36 cellular contexts compared by ENCODE assay signal in the genomic region with DNA sequence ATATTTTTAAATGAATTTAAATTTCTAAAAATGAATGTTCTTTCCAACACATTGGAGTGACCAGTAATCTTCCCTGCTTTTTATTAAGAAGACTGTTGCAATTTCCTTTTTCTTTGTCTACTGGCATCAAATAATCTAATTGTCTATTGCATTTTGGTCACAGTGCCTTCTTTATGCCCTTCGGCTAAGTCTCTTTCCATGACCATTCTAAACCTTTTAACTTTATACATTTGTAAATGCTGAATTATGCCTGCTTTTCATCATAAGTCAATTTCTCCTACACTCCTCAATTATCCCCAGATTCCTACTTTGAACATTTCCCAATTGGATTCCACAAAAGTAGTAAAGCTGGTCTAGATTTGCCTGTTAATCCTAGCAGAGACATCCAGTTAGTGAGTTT.
"Had no signal": no experiment of that assay in that cellular context is flagged by ENCODE, and none has a peak within 500 bp of the region (broad histone marks: within the 10 kb centered on the region; RNA-seq: fewer than 3 reads in every experiment).

No MANE protein-coding gene starts in this region.

- H3K27me3 Mint-ChIP-seq: activated naive CD4-positive, alpha-beta T cell treated with anti-CD3 and anti-CD28 coated beads, Interleukin-2, amount 10 ng/mL, durations not matched to agents 7 days and 5 days had no signal

- H3K9me3 Mint-ChIP-seq: activated naive CD4-positive, alpha-beta T cell treated with anti-CD3 and anti-CD28 coated beads for 36 hours; activated naive CD4-positive, alpha-beta T cell treated with anti-CD3 and anti-CD28 coated beads, Interleukin-2, amount 10 ng/mL, durations not matched to agents 7 days and 5 days; activated naive CD4-positive, alpha-beta T cell treated with anti-CD3 and anti-CD28 coated beads, Interleukin-2, amount 50 U/mL, for 24 hours; activated naive CD4-positive, alpha-beta T cell treated with anti-CD3 and anti-CD28 coated beads, Interleukin-2, amount 50 U/mL, for 72 hours; activated naive CD8-positive, alpha-beta T cell treated with anti-CD3 and anti-CD28 coated beads, Interleukin-2, amount 10 ng/mL, durations not matched to agents 7 days and 5 days; activated naive CD8-positive, alpha-beta T cell treated with anti-CD3 and anti-CD28 coated beads, Interleukin-2, amount 50 U/mL, for 24 hours; activated T-cell treated with anti-CD3 and anti-CD28 coated beads, Interleukin-2, amount 50 U/mL, for 4 hours; activated T-cell treated with anti-CD3 and anti-CD28 coated beads, Interleukin-2, amount 50 U/mL, for 72 hours; activated T-helper 1 cell treated with anti-CD3 and anti-CD28 coated beads, Interleukin-12 subunit alpha, Interleukin-12 subunit beta, Interleukin-2, Interleukin-4 antibody, amounts not matched to agents 30 ng/mL and 10 ng/mL and 1 ng/mL, durations not matched to agents 14 hours and 24 hours and 36 hours; central memory CD8-positive, alpha-beta T cell had no signal

- DNase-seq: activated effector memory CD4-positive, alpha-beta T cell treated with anti-CD3 and anti-CD28 coated beads, Interleukin-2, amount 50 U/mL, for 16 hours; activated effector memory CD4-positive, alpha-beta T cell treated with Interleukin-2 at 50 U/mL for 16 hours; activated gamma-delta T cell; activated gamma-delta T cell treated with Interleukin-2 at 50 U/mL for 16 hours; activated naive CD4-positive, alpha-beta T cell; activated naive CD4-positive, alpha-beta T cell treated with anti-CD3 and anti-CD28 coated beads for 36 hours; activated naive CD4-positive, alpha-beta T cell treated with anti-CD3 and anti-CD28 coated beads, Interleukin-2, amount 10 ng/mL, durations not matched to agents 7 days and 5 days; activated naive CD4-positive, alpha-beta T cell treated with anti-CD3 and anti-CD28 coated beads, Interleukin-2, amount 50 U/mL, for 16 hours; activated naive CD4-positive, alpha-beta T cell treated with Interleukin-2 at 50 U/mL for 16 hours; activated naive CD8-positive, alpha-beta T cell treated with anti-CD3 and anti-CD28 coated beads for 36 hours; activated naive CD8-positive, alpha-beta T cell treated with anti-CD3 and anti-CD28 coated beads, Interleukin-2, amount 10 ng/mL, durations not matched to agents 7 days and 5 days; activated naive CD8-positive, alpha-beta T cell treated with anti-CD3 and anti-CD28 coated beads, Interleukin-2, amount 50 U/mL, for 24 hours; activated T-cell treated with anti-CD3 and anti-CD28 coated beads, Interleukin-2, amount 50 U/mL, for 4 hours; activated T-cell treated with anti-CD3 and anti-CD28 coated beads, Interleukin-2, amount 50 U/mL, for 48 hours; activated T-cell treated with anti-CD3 and anti-CD28 coated beads, Interleukin-2, amount 50 U/mL, for 72 hours; adrenal gland; amniotic stem cell; amygdala; anterior cingulate cortex; aorta; body of pancreas; brain microvascular endothelial cell; caudate nucleus; central memory CD4-positive, alpha-beta T cell; cerebellar nuclear complex had no signal

- H3K4me3 Mint-ChIP-seq: activated naive CD4-positive, alpha-beta T cell treated with anti-CD3 and anti-CD28 coated beads for 36 hours; activated naive CD4-positive, alpha-beta T cell treated with anti-CD3 and anti-CD28 coated beads, Interleukin-2, amount 10 ng/mL, durations not matched to agents 7 days and 5 days; activated naive CD4-positive, alpha-beta T cell treated with anti-CD3 and anti-CD28 coated beads, Interleukin-2, amount 50 U/mL, for 24 hours; activated naive CD8-positive, alpha-beta T cell; activated naive CD8-positive, alpha-beta T cell treated with anti-CD3 and anti-CD28 coated beads for 36 hours; activated naive CD8-positive, alpha-beta T cell treated with anti-CD3 and anti-CD28 coated beads, Interleukin-2, amount 10 ng/mL, durations not matched to agents 7 days and 5 days; activated naive CD8-positive, alpha-beta T cell treated with anti-CD3 and anti-CD28 coated beads, Interleukin-2, amount 50 U/mL, for 24 hours; activated T-cell treated with anti-CD3 and anti-CD28 coated beads, Interleukin-2, amount 50 U/mL, for 4 hours; activated T-cell treated with anti-CD3 and anti-CD28 coated beads, Interleukin-2, amount 50 U/mL, for 72 hours; activated T-helper 1 cell treated with anti-CD3 and anti-CD28 coated beads, Interleukin-12 subunit alpha, Interleukin-12 subunit beta, Interleukin-2, Interleukin-4 antibody, amounts not matched to agents 30 ng/mL and 10 ng/mL and 1 ng/mL, durations not matched to agents 14 hours and 24 hours and 36 hours; activated T-helper 17 cell treated with anti-CD3 and anti-CD28 coated beads, Interleukin-2, amount 50 U/mL, for 72 hours; brain; central memory CD8-positive, alpha-beta T cell had no signal

- H3K27ac Mint-ChIP-seq: activated naive CD4-positive, alpha-beta T cell treated with anti-CD3 and anti-CD28 coated beads for 36 hours; activated naive CD4-positive, alpha-beta T cell treated with anti-CD3 and anti-CD28 coated beads, Interleukin-2, amount 10 ng/mL, durations not matched to agents 7 days and 5 days; activated naive CD4-positive, alpha-beta T cell treated with anti-CD3 and anti-CD28 coated beads, Interleukin-2, amount 50 U/mL, for 24 hours; activated naive CD4-positive, alpha-beta T cell treated with anti-CD3 and anti-CD28 coated beads, Interleukin-2, amount 50 U/mL, for 72 hours; activated naive CD8-positive, alpha-beta T cell; activated naive CD8-positive, alpha-beta T cell treated with anti-CD3 and anti-CD28 coated beads for 36 hours; activated naive CD8-positive, alpha-beta T cell treated with anti-CD3 and anti-CD28 coated beads, Interleukin-2, amount 10 ng/mL, durations not matched to agents 7 days and 5 days; activated naive CD8-positive, alpha-beta T cell treated with anti-CD3 and anti-CD28 coated beads, Interleukin-2, amount 50 U/mL, for 24 hours; activated T-cell treated with anti-CD3 and anti-CD28 coated beads, Interleukin-2, amount 50 U/mL, for 72 hours; activated T-helper 1 cell treated with anti-CD3 and anti-CD28 coated beads, Interleukin-12 subunit alpha, Interleukin-12 subunit beta, Interleukin-2, Interleukin-4 antibody, amounts not matched to agents 30 ng/mL and 10 ng/mL and 1 ng/mL, durations not matched to agents 14 hours and 24 hours and 36 hours; activated T-helper 17 cell treated with anti-CD3 and anti-CD28 coated beads, Interleukin-2, amount 50 U/mL, for 72 hours; activated T-helper 2 cell treated with anti-CD3 and anti-CD28 coated beads, Interferon-gamma antibody, Interleukin-2, Interleukin-4, amounts not matched to agents 10 μg/mL and 5 μg/mL and 100 μg/mL, durations not matched to agents 14 hours and 24 hours and 36 hours; brain had no signal

- H3K4me1 Mint-ChIP-seq: activated naive CD4-positive, alpha-beta T cell treated with anti-CD3 and anti-CD28 coated beads, Interleukin-2, amount 10 ng/mL, durations not matched to agents 7 days and 5 days; activated naive CD4-positive, alpha-beta T cell treated with anti-CD3 and anti-CD28 coated beads, Interleukin-2, amount 50 U/mL, for 24 hours; activated naive CD8-positive, alpha-beta T cell treated with anti-CD3 and anti-CD28 coated beads for 36 hours; activated naive CD8-positive, alpha-beta T cell treated with anti-CD3 and anti-CD28 coated beads, Interleukin-2, amount 10 ng/mL, durations not matched to agents 7 days and 5 days; activated naive CD8-positive, alpha-beta T cell treated with anti-CD3 and anti-CD28 coated beads, Interleukin-2, amount 50 U/mL, for 24 hours; activated T-helper 17 cell treated with anti-CD3 and anti-CD28 coated beads, Interleukin-2, amount 50 U/mL, for 72 hours; brain; central memory CD8-positive, alpha-beta T cell had no signal

- H3K4me3 ChIP-seq: adrenal gland, ascending aorta, body of pancreas, breast epithelium, cardiac muscle cell had no signal

- ATAC-seq: activated naive CD4-positive, alpha-beta T cell treated with anti-CD3 and anti-CD28 coated beads, Interleukin-2, amount 50 U/mL, for 72 hours; activated naive CD8-positive, alpha-beta T cell treated with anti-CD3 and anti-CD28 coated beads, Interleukin-2, amount 50 U/mL, for 24 hours; activated T-cell treated with anti-CD3 and anti-CD28 coated beads, Interleukin-2, amount 50 U/mL, for 4 hours; activated T-cell treated with anti-CD3 and anti-CD28 coated beads, Interleukin-2, amount 50 U/mL, for 72 hours; activated T-helper 17 cell treated with anti-CD3 and anti-CD28 coated beads, Interleukin-2, amount 50 U/mL, for 72 hours; body of pancreas had no signal

- H3K27me3 ChIP-seq: adrenal gland, ascending aorta, body of pancreas, brain microvascular endothelial cell, breast epithelium, cardiac muscle cell had no signal

- H3K4me1 ChIP-seq: adrenal gland, ascending aorta, body of pancreas, breast epithelium had no signal

- H3K9me3 ChIP-seq: adrenal gland, ascending aorta, body of pancreas, breast epithelium had no signal

- H3K27ac ChIP-seq: adrenal gland, ascending aorta, body of pancreas, brain microvascular endothelial cell, breast epithelium, cardiac muscle cell had no signal

- H3K36me3 Mint-ChIP-seq: activated naive CD4-positive, alpha-beta T cell treated with anti-CD3 and anti-CD28 coated beads, Interleukin-2, amount 10 ng/mL, durations not matched to agents 7 days and 5 days; activated naive CD4-positive, alpha-beta T cell treated with anti-CD3 and anti-CD28 coated beads, Interleukin-2, amount 50 U/mL, for 24 hours; activated naive CD8-positive, alpha-beta T cell; activated naive CD8-positive, alpha-beta T cell treated with anti-CD3 and anti-CD28 coated beads, Interleukin-2, amount 10 ng/mL, durations not matched to agents 7 days and 5 days; brain had no signal

- H3K36me3 ChIP-seq: adrenal gland, ascending aorta, brain microvascular endothelial cell, breast epithelium, cardiac muscle cell had no signal
